In genomic region chr7:116583653-116584052, GRCh38 we compare ENCODE assay signal across 8 cellular contexts. TPM values are rescaled to one million over a fixed set of nuclear protein-coding genes. Genes with fewer than 3 reads are reported as not detected.
DNase-seq lines count a peak whose midpoint lies in the region; ATAC-seq and TF ChIP-seq lines count a peak whose summit lies in the region.

No MANE protein-coding gene starts in this region.

- no peaks in the 10 kb centered on the region for H3K9me3 ChIP-seq in mucosa of descending colon
- H3K9me3 ChIP-seq in Peyer's patch: no peaks in the 10 kb centered on the region

- peak; percentile 91 for ATAC-seq in GM18511 (IDR thresholded peaks at IDR 0.05; ENCODE audit: unreplicated experiment)
- ATAC-seq in GM21528 (IDR thresholded peaks at IDR 0.05; ENCODE audit: low FRiP score, unreplicated experiment): peak; percentile 93
- peak; percentile 81 for ATAC-seq in HG03575 (IDR thresholded peaks at IDR 0.05; ENCODE audit: extremely low read depth, insufficient number of reproducible peaks, low FRiP score, unreplicated experiment)
- peak; percentile 43 for ATAC-seq in mucosa of descending colon

- intact Hi-C loops in mucosa of descending colon (cut with DNase I, micrococcal nuclease): loop anchor here in 1 of 2 donors (10.0 kb wide), 1 partner anchor 409 kb away; no protein-coding TSS in a partner anchor

- no peaks in the 10 kb centered on the region for H3K27me3 ChIP-seq in Peyer's patch

- H3K4me1 ChIP-seq in mucosa of descending colon (ENCODE audit: low read depth): no peaks in the 10 kb centered on the region
- H3K4me1 ChIP-seq in Peyer's patch: peaks cover 0 to 7% (median 0%) of the 10 kb centered on the region in 4 donors

- H3K27ac ChIP-seq in Peyer's patch: no peak overlapping the region

- H3K4me3 ChIP-seq in mucosa of descending colon (no peak overlapping the region), Peyer's patch (no peak overlapping the region)

- TF ChIP-seq POLR2A in Peyer's patch (IDR thresholded peaks at IDR 0.05): no peak

- H3K36me3 ChIP-seq in mucosa of descending colon (ENCODE audit: low read depth): no peaks in the 10 kb centered on the region
- H3K36me3 ChIP-seq in Peyer's patch: no peaks in the 10 kb centered on the region

- DNase-seq in mucosa of descending colon (no peak), KG1 (lab: John Stamatoyannopoulos, UW) (no peak), Peyer's patch (no peak), ureter (ENCODE audit: low spot score) (no peak)
- DNase-seq in activated effector memory CD4-positive, alpha-beta T cell treated with Interleukin-2 at 50 U/mL for 16 hours: no peak

- TF ChIP-seq CTCF in mucosa of descending colon (IDR thresholded peaks at IDR 0.05) (no peak), Peyer's patch (IDR thresholded peaks at IDR 0.05) (no peak)

RNA-seq across cellular contexts. Expression of gene CAV1, which starts 58.8 kb away (rescaled TPM):
- total RNA-seq in mucosa of descending colon: 100 to 1,000 TPM in 1 of 3 donors, 10 to 100 TPM in 2; 17.9 to 248 (median 46.1) TPM
- total RNA-seq in Peyer's patch: 10 to 100 TPM; 17.7 to 42.6 (median 27.6) TPM
- total RNA-seq in ureter: 127 TPM

Comparison
In these comparisons a context has a peak if more than half of its experiments do, and no peak if none do; other contexts are left out.
1. ATAC-seq: peak in every context shown above with its lines; median percentile 93 in GM21528; 91 in GM18511; 81 in HG03575; 43 in mucosa of descending colon.